Comparison of ENCODE assay signal across 8 cellular contexts in the genomic region with DNA sequence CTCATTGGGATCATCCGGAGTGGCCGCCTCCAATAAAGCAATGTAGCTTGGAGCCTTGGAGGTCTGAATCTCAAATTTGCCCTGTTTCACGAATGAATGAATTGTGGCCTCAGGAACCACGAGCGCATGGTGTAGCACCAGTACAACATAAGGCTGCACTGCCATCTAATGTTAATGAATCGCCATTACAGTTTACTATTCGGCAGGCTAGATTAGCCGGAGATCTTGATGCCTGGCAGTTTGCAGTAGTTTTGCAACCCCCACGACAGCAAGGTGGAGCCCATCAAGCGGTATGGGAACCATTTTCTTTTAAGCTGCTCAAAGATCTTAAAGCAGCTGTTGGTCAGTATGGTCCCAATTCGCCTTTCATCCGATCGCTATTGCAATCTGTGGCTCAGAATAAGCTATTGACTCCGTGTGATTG. TPM values are rescaled to one million over a fixed set of nuclear protein-coding genes. Genes with fewer than 3 reads are reported as not detected.
DNase-seq lines count a peak whose midpoint lies in the region; ATAC-seq and TF ChIP-seq lines count a peak whose summit lies in the region.

No MANE protein-coding gene starts in this region.

- DNase-seq in ACHN (peak; percentile 83), NCI-H146 (lab: John Stamatoyannopoulos, UW) (peak; percentile 72), SW480 (ENCODE audit: low spot score) (peak; percentile 88), brain pericyte (ENCODE audit: low read depth, low spot score) (peak; percentile 53), iPS DF 4.7 (ENCODE audit: extremely low read depth, low spot score) (peak; percentile 82), sciatic nerve (ENCODE audit: low spot score) (no peak)

- in situ Hi-C loops in ACHN (cut with HindIII; ENCODE audit: low pct_ligation_motif_present, low pct_unique_long_range_greater_than_20kb, low sequenced_read_pairs): no loop called here

- intact Hi-C loops in sciatic nerve (cut with DNase I): no loop called here

- ATAC-seq in sciatic nerve (peak; percentile 86), HG03280 (IDR thresholded peaks at IDR 0.05; ENCODE audit: unreplicated experiment) (no peak)

- peak; percentile 69 for TF ChIP-seq CTCF in GM12874 (IDR thresholded peaks at IDR 0.05; ENCODE audit: insufficient read depth, low read depth, low read length)

RNA-seq across cellular contexts. Expression of a gene that starts 18.8 kb away (rescaled TPM):
- total RNA-seq in sciatic nerve: not detected

RNA-seq across cellular contexts. Expression of a gene that starts 29.8 kb away (rescaled TPM):
- not detected for total RNA-seq in sciatic nerve

RNA-seq across cellular contexts. Expression of a gene that starts 55.3 kb away (rescaled TPM):
- not detected for total RNA-seq in sciatic nerve
